ENCODE assay signal across 12 cellular contexts in genomic region chr7:129781856-129782256, GRCh38.
DNase-seq lines count a peak whose midpoint lies in the region; ATAC-seq and TF ChIP-seq lines count a peak whose summit lies in the region.
"Had no signal": no experiment of that assay in that cellular context is flagged by ENCODE, and none has a peak within 500 bp of the region (broad histone marks: within the 10 kb centered on the region; RNA-seq: fewer than 3 reads in every experiment).

No MANE protein-coding gene starts in this region.

- no peak for TF ChIP-seq POLR2A in esophagus muscularis mucosa (IDR thresholded peaks at IDR 0.05; ENCODE audit: low read depth)

- CTCF ChIA-PET in activated CD4-positive, alpha-beta T cell treated with anti-CD3 and anti-CD28 coated beads, Interleukin-2, amount 10 ng/mL, durations not matched to agents 7 days and 5 days (lab: Charles Lee) = interaction anchor here (0.6 to 2.0 kb wide), 5 partner anchors 9 to 414 kb away, joined by 3 to 6 read pairs (median 4); no protein-coding TSS in a partner anchor

- no peak for TF ChIP-seq CTCF in esophagus muscularis mucosa (IDR thresholded peaks at IDR 0.05)

- peak overlapping the region in 3 of 4 donors; percentile 17 to 58 (median 54) for H3K4me3 ChIP-seq in esophagus muscularis mucosa

- no peak overlapping the region for H3K27ac ChIP-seq in esophagus muscularis mucosa (replicated peaks in 1 of 4)

- ATAC-seq in stimulated activated effector memory CD8-positive, alpha-beta T cell treated with anti-CD3 and anti-CD28 coated beads, Interleukin-12 subunit alpha, Interleukin-12 subunit beta, amount 100 ng/mL, for 72 hours = no peak
- no peak for ATAC-seq in left lobe of liver
- ATAC-seq: activated CD4-positive, CD25-positive, alpha-beta regulatory T cell treated with anti-CD3 and anti-CD28 coated beads, Interleukin-2, amount 50 U/mL, for 24 hours had no signal

- peaks cover 47% of the 10 kb centered on the region for H3K4me1 Mint-ChIP-seq in activated CD4-positive, alpha-beta T cell treated with anti-CD3 and anti-CD28 coated beads, Interleukin-2, amount 10 ng/mL, durations not matched to agents 7 days and 5 days
- H3K4me1 Mint-ChIP-seq in stimulated activated effector memory CD8-positive, alpha-beta T cell treated with anti-CD3 and anti-CD28 coated beads, Interleukin-12 subunit alpha, Interleukin-12 subunit beta, amount 100 ng/mL, for 72 hours = peaks cover 51% of the 10 kb centered on the region

- no peak overlapping the region for H3K27ac Mint-ChIP-seq in activated CD4-positive, alpha-beta T cell treated with anti-CD3 and anti-CD28 coated beads, Interleukin-2, amount 10 ng/mL, durations not matched to agents 7 days and 5 days
- H3K27ac Mint-ChIP-seq in stimulated activated effector memory CD8-positive, alpha-beta T cell treated with anti-CD3 and anti-CD28 coated beads, Interleukin-12 subunit alpha, Interleukin-12 subunit beta, amount 100 ng/mL, for 72 hours = no peak overlapping the region

- peaks cover 3% of the 10 kb centered on the region for H3K36me3 Mint-ChIP-seq in activated CD4-positive, alpha-beta T cell treated with anti-CD3 and anti-CD28 coated beads, Interleukin-2, amount 10 ng/mL, durations not matched to agents 7 days and 5 days (ENCODE audit: low read depth)
- H3K36me3 Mint-ChIP-seq in stimulated activated effector memory CD8-positive, alpha-beta T cell treated with anti-CD3 and anti-CD28 coated beads, Interleukin-12 subunit alpha, Interleukin-12 subunit beta, amount 100 ng/mL, for 72 hours = peaks cover 9% of the 10 kb centered on the region

- no peak for DNase-seq in activated CD4-positive, alpha-beta T cell treated with anti-CD3 and anti-CD28 coated beads, Interleukin-2, amount 10 ng/mL, durations not matched to agents 7 days and 5 days
- DNase-seq in activated CD4-positive, alpha-beta T cell treated with anti-CD3 and anti-CD28 coated beads, Interleukin-2, amount 50 U/mL, for 4 hours = no peak
- DNase-seq in NCI-H510A treated with DMSO at 0.1 percent for 48 hours (lab: John Stamatoyannopoulos, UW) = peak; percentile 61
- no peak for DNase-seq in esophagus muscularis mucosa (ENCODE audit: extremely low spot score)
- no peak for DNase-seq in stimulated activated effector memory CD8-positive, alpha-beta T cell treated with anti-CD3 and anti-CD28 coated beads, Interleukin-12 subunit alpha, Interleukin-12 subunit beta, amount 100 ng/mL, for 72 hours (ENCODE audit: low spot score in 2 of 2)
- DNase-seq in NCI-H226 = no peak
- DNase-seq in left lobe of liver (ENCODE audit: low spot score) = no peak
- DNase-seq in cerebellar cortex (ENCODE audit: low spot score) = no peak
- DNase-seq: AML-193, hypothalamus, NCI-H1048 had no signal

- WGBS in esophagus muscularis mucosa = under 1% methylated on average over 29 of the region's 43 CpGs

- peaks cover 76% of the 10 kb centered on the region for H3K27me3 Mint-ChIP-seq in activated CD4-positive, alpha-beta T cell treated with anti-CD3 and anti-CD28 coated beads, Interleukin-2, amount 10 ng/mL, durations not matched to agents 7 days and 5 days

- no peak for TF ChIP-seq EP300 in esophagus muscularis mucosa (IDR thresholded peaks at IDR 0.05)

- peaks cover 50 to 100% (median 96%) of the 10 kb centered on the region in 4 donors for H3K27me3 ChIP-seq in esophagus muscularis mucosa

- intact Hi-C loops in esophagus muscularis mucosa (cut with DNase I) = no loop called here

- no peaks in the 10 kb centered on the region for H3K36me3 ChIP-seq in esophagus muscularis mucosa

- H3K9me3 Mint-ChIP-seq in activated CD4-positive, alpha-beta T cell treated with anti-CD3 and anti-CD28 coated beads, Interleukin-2, amount 10 ng/mL, durations not matched to agents 7 days and 5 days = no peaks in the 10 kb centered on the region
- H3K9me3 Mint-ChIP-seq in stimulated activated effector memory CD8-positive, alpha-beta T cell treated with anti-CD3 and anti-CD28 coated beads, Interleukin-12 subunit alpha, Interleukin-12 subunit beta, amount 100 ng/mL, for 72 hours = no peaks in the 10 kb centered on the region

- H3K4me1 ChIP-seq in esophagus muscularis mucosa = peaks cover 70 to 83% (median 81%) of the 10 kb centered on the region in 4 donors

- H3K9me3 ChIP-seq in esophagus muscularis mucosa = peaks cover 0 to 6% (median 0%) of the 10 kb centered on the region in 4 donors

- H3K4me3 Mint-ChIP-seq in activated CD4-positive, alpha-beta T cell treated with anti-CD3 and anti-CD28 coated beads, Interleukin-2, amount 10 ng/mL, durations not matched to agents 7 days and 5 days = peak overlapping the region; percentile 19
- peak overlapping the region; percentile 78 for H3K4me3 Mint-ChIP-seq in stimulated activated effector memory CD8-positive, alpha-beta T cell treated with anti-CD3 and anti-CD28 coated beads, Interleukin-12 subunit alpha, Interleukin-12 subunit beta, amount 100 ng/mL, for 72 hours

- POLR2A ChIA-PET in activated CD4-positive, alpha-beta T cell treated with anti-CD3 and anti-CD28 coated beads, Interleukin-2, amount 10 ng/mL, durations not matched to agents 7 days and 5 days (lab: Charles Lee) = no interaction called here
